In genomic region chrX:93428497-93428896, GRCh38 we compare ENCODE assay signal across 29 cellular contexts.
"Had no signal": no experiment of that assay in that cellular context is flagged by ENCODE, and none has a peak within 500 bp of the region (broad histone marks: within the 10 kb centered on the region; RNA-seq: fewer than 3 reads in every experiment).

No MANE protein-coding gene starts in this region.

- H3K9me3 Mint-ChIP-seq: natural killer cell; nephron; stimulated activated effector memory CD8-positive, alpha-beta T cell treated with anti-CD3 and anti-CD28 coated beads, Interleukin-12 subunit alpha, Interleukin-12 subunit beta, amount 100 ng/mL, for 72 hours; stimulated activated naive B cell treated with anti-CD40 and anti-IgM and Interleukin-4, amounts not matched to agents 10 μg/mL and 1 μg/mL and 100 μg/mL, for 72 hours; stimulated activated naive CD8-positive, alpha-beta T cell treated with anti-CD3 and anti-CD28 coated beads, Interleukin-15, Interleukin-2, amounts not matched to agents 100 ng/mL and 50 ng/mL, for 24 hours had no signal

- H3K9me3 ChIP-seq: neutrophil, ovary, psoas muscle, right lobe of liver, sigmoid colon, stomach, thoracic aorta, thyroid gland, tibial nerve, upper lobe of left lung, vagina had no signal

- DNase-seq: natural killer cell; nucleus accumbens; ovary; posterior cingulate gyrus; psoas muscle; right cardiac atrium; right lobe of liver; sigmoid colon; small intestine; stimulated activated CD4-positive, alpha-beta T cell treated with anti-CD3 and anti-CD28 coated beads, Interleukin-15, amount 100 ng/mL, for 24 hours; stimulated activated CD4-positive, alpha-beta T cell treated with anti-CD3 and anti-CD28 coated beads, Interleukin-2, amount 100 ng/mL, for 24 hours; stimulated activated CD4-positive, alpha-beta T cell treated with anti-CD3 and anti-CD28 coated beads, Interleukin-2, amount 100 ng/mL, for 48 hours; stimulated activated CD4-positive, alpha-beta T cell treated with anti-CD3 and anti-CD28 coated beads, Interleukin-4, amount 100 ng/mL, for 24 hours; stimulated activated naive B cell treated with anti-CD40 and anti-IgM and Interleukin-4, amounts not matched to agents 10 μg/mL and 1 μg/mL and 100 μg/mL, for 72 hours; stimulated activated naive CD4-positive, alpha-beta T cell treated with Interleukin-2 at 50 U/mL for 16 hours; stomach; thyroid gland; trophoblast cell; upper lobe of left lung had no signal

- H3K79me2 ChIP-seq: parathyroid adenoma had no signal

- H3K4me3 Mint-ChIP-seq: natural killer cell; nephron; stimulated activated effector memory CD8-positive, alpha-beta T cell treated with anti-CD3 and anti-CD28 coated beads, Interleukin-12 subunit alpha, Interleukin-12 subunit beta, amount 100 ng/mL, for 72 hours; stimulated activated naive B cell treated with anti-CD40 and anti-IgM and Interleukin-4, amounts not matched to agents 10 μg/mL and 1 μg/mL and 100 μg/mL, for 72 hours; stimulated activated naive CD8-positive, alpha-beta T cell treated with anti-CD3 and anti-CD28 coated beads, Interleukin-15, Interleukin-2, amounts not matched to agents 100 ng/mL and 50 ng/mL, for 24 hours had no signal

- H3K27ac Mint-ChIP-seq: natural killer cell; nephron; progenitor cell of endocrine pancreas; stimulated activated effector memory CD8-positive, alpha-beta T cell treated with anti-CD3 and anti-CD28 coated beads, Interleukin-12 subunit alpha, Interleukin-12 subunit beta, amount 100 ng/mL, for 72 hours; stimulated activated naive B cell treated with anti-CD40 and anti-IgM and Interleukin-4, amounts not matched to agents 10 μg/mL and 1 μg/mL and 100 μg/mL, for 72 hours; stimulated activated naive CD8-positive, alpha-beta T cell treated with anti-CD3 and anti-CD28 coated beads, Interleukin-15, Interleukin-2, amounts not matched to agents 100 ng/mL and 50 ng/mL, for 24 hours had no signal

- H3K4me1 Mint-ChIP-seq: natural killer cell; nephron; stimulated activated effector memory CD8-positive, alpha-beta T cell treated with anti-CD3 and anti-CD28 coated beads, Interleukin-12 subunit alpha, Interleukin-12 subunit beta, amount 100 ng/mL, for 72 hours; stimulated activated naive B cell treated with anti-CD40 and anti-IgM and Interleukin-4, amounts not matched to agents 10 μg/mL and 1 μg/mL and 100 μg/mL, for 72 hours had no signal

- H3K4me3 ChIP-seq: ovary, psoas muscle, right lobe of liver, sigmoid colon, stomach, thoracic aorta, thyroid gland, tibial nerve, upper lobe of left lung, vagina had no signal

- H3K27ac ChIP-seq: neutrophil, ovary, parathyroid adenoma, psoas muscle, right lobe of liver, sigmoid colon, stomach, thoracic aorta, thyroid gland, tibial nerve, upper lobe of left lung, vagina had no signal

- H3K36me3 Mint-ChIP-seq: natural killer cell; stimulated activated effector memory CD8-positive, alpha-beta T cell treated with anti-CD3 and anti-CD28 coated beads, Interleukin-12 subunit alpha, Interleukin-12 subunit beta, amount 100 ng/mL, for 72 hours; stimulated activated naive B cell treated with anti-CD40 and anti-IgM and Interleukin-4, amounts not matched to agents 10 μg/mL and 1 μg/mL and 100 μg/mL, for 72 hours had no signal

- H3K36me3 ChIP-seq: neutrophil, ovary, right lobe of liver, sigmoid colon, stomach, thoracic aorta, thyroid gland, tibial nerve, upper lobe of left lung, vagina had no signal

- H3K9ac ChIP-seq: parathyroid adenoma had no signal

- H3K4me1 ChIP-seq: parathyroid adenoma, psoas muscle, right lobe of liver, sigmoid colon, stomach, thyroid gland, tibial nerve, upper lobe of left lung, vagina had no signal

- ATAC-seq: natural killer cell; psoas muscle; right cardiac atrium; right lobe of liver; stimulated activated effector memory CD8-positive, alpha-beta T cell treated with anti-CD3 and anti-CD28 coated beads, Interleukin-12 subunit alpha, Interleukin-12 subunit beta, amount 100 ng/mL, for 72 hours; stimulated activated naive B cell treated with anti-CD40 and anti-IgM and Interleukin-4, amounts not matched to agents 10 μg/mL and 1 μg/mL and 100 μg/mL, for 72 hours had no signal

- H3K27me3 Mint-ChIP-seq: progenitor cell of endocrine pancreas; stimulated activated naive B cell treated with anti-CD40 and anti-IgM and Interleukin-4, amounts not matched to agents 10 μg/mL and 1 μg/mL and 100 μg/mL, for 72 hours; stimulated activated naive CD8-positive, alpha-beta T cell treated with anti-CD3 and anti-CD28 coated beads, Interleukin-15, Interleukin-2, amounts not matched to agents 100 ng/mL and 50 ng/mL, for 24 hours had no signal

- H2AFZ ChIP-seq: parathyroid adenoma had no signal

- H3K27me3 ChIP-seq: neutrophil, ovary, sigmoid colon, stomach, thyroid gland, upper lobe of left lung, vagina had no signal

- FAIRE-seq: small intestine, urothelium cell line had no signal
